8 cellular contexts compared by ENCODE assay signal in the genomic region with DNA sequence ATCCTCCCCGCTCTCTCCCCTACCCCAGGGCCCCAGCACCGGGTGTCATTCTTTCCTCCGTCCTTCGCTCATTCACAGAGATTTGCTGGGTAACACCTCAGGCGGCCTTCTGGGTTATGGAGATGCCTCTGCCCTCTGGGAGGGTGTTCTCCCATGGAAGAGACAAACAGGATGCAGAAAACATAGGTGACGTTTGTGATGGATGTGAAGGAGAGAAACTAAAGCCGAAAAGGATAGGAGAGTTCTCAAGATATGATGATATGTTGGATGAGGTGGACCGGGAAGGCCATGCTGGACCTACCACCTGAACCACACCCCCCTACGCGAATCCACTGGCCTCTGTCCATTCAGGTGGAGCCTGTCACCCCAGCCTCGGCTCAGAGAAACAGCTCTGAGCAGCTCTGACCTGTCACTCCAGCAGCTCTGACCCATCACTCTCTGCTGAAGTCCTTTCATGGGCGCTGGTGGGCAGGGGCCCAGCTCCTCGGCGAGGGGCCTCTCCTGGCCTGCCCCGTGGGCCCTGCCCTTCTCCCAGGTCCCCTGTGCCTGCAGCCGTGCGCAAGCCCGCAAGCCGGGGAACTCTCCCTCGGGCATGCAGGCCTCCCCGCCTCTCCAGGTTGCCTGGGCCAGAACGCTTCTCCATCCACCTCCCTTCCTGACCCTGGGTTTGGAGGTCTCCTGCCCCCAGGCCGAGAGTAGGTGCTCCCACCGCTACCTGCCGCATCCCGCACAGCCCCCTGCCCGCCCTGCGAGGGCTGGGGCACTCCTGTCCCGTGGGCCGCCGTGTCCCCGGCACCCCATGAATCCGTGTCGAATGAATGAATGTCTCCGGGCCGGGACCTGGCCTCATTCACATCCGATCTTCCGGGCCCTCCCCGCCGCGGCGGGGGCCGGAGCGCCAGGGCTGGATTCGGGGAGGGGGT. TPM values are rescaled to one million over a fixed set of nuclear protein-coding genes. Genes with fewer than 3 reads are reported as not detected.
DNase-seq lines count a peak whose midpoint lies in the region; ATAC-seq and TF ChIP-seq lines count a peak whose summit lies in the region.

No MANE protein-coding gene starts in this region.

- intact Hi-C loops in natural killer cell (cut with micrococcal nuclease) = loop anchor here (2.0 to 10.0 kb wide), 3 partner anchors 44 to 65 kb away; no protein-coding TSS in a partner anchor

- no peak for DNase-seq in AG09309 (ENCODE audit: low read depth)
- DNase-seq in Jurkat, Clone E6-1 (ENCODE audit: low read depth, low spot score) = no peak
- DNase-seq in effector memory CD8-positive, alpha-beta T cell = no peak
- DNase-seq in natural killer cell = no peak
- DNase-seq in NCI-H2196 (lab: John Stamatoyannopoulos, UW; ENCODE audit: unreplicated experiment) = no peak
- no peak for DNase-seq in NCI-H2227 (lab: John Stamatoyannopoulos, UW; ENCODE audit: unreplicated experiment)
- DNase-seq in NCI-H2081 treated with DMSO at 0.1 percent for 48 hours (lab: John Stamatoyannopoulos, UW) = no peak

- H3K4me1 Mint-ChIP-seq in effector memory CD8-positive, alpha-beta T cell (ENCODE audit: low read depth in 2 of 2) = peaks cover 5 to 12% of the 10 kb centered on the region in 2 donors
- H3K4me1 Mint-ChIP-seq in natural killer cell = peaks cover 6 to 21% of the 10 kb centered on the region in 2 donors

- H3K9me3 Mint-ChIP-seq in effector memory CD8-positive, alpha-beta T cell = no peaks in the 10 kb centered on the region
- no peaks in the 10 kb centered on the region for H3K9me3 Mint-ChIP-seq in natural killer cell

- H3K4me3 Mint-ChIP-seq in effector memory CD8-positive, alpha-beta T cell = peak overlapping the region; percentile 50 to 53
- H3K4me3 Mint-ChIP-seq in natural killer cell = peak overlapping the region; percentile 75

- peaks cover 11 to 14% of the 10 kb centered on the region in 2 donors for H3K27me3 Mint-ChIP-seq in effector memory CD8-positive, alpha-beta T cell
- H3K27me3 Mint-ChIP-seq in natural killer cell (ENCODE audit: low read depth in 2 of 2) = no peaks in the 10 kb centered on the region

- no peak for TF ChIP-seq CTCF in AG09309 (IDR thresholded peaks at IDR 0.05; ENCODE audit: control insufficient read depth, insufficient read depth, low read depth, low read length, missing control alignments)
- no peak for TF ChIP-seq CTCF in natural killer cell (IDR thresholded peaks at IDR 0.05)

- peak overlapping the region; percentile 48 for H3K4me3 ChIP-seq in AG09309 (ENCODE audit: control insufficient read depth, low read depth, low read length)
- H3K4me3 ChIP-seq in Jurkat, Clone E6-1 (ENCODE audit: low read length) = peak overlapping the region; percentile 11

- H3K27ac Mint-ChIP-seq in effector memory CD8-positive, alpha-beta T cell = peak overlapping the region; percentile 9 to 55
- peak overlapping the region in 1 of 2 donors; percentile 59 for H3K27ac Mint-ChIP-seq in natural killer cell

- H3K36me3 Mint-ChIP-seq in effector memory CD8-positive, alpha-beta T cell (ENCODE audit: insufficient read depth) = peaks cover 14% of the 10 kb centered on the region
- no peaks in the 10 kb centered on the region for H3K36me3 Mint-ChIP-seq in natural killer cell

- ATAC-seq in effector memory CD8-positive, alpha-beta T cell (replicated peaks) = peak; percentile 8
- peak in 2 of 3 donors; percentile 2 to 4 for ATAC-seq in natural killer cell
- ATAC-seq in GM21360 (IDR thresholded peaks at IDR 0.05; ENCODE audit: unreplicated experiment) = no peak

RNA-seq across cellular contexts. Expression of a gene that starts 0.7 kb away (rescaled TPM):
- 11.2 TPM for polyA plus RNA-seq in Jurkat, Clone E6-1 (2012; ENCODE audit: insufficient read depth, insufficient read length)
- total RNA-seq in natural killer cell = 1 to 10 TPM; 1.4 to 2.4 (median 1.5) TPM
